8 cellular contexts compared by ENCODE assay signal in the genomic region with DNA sequence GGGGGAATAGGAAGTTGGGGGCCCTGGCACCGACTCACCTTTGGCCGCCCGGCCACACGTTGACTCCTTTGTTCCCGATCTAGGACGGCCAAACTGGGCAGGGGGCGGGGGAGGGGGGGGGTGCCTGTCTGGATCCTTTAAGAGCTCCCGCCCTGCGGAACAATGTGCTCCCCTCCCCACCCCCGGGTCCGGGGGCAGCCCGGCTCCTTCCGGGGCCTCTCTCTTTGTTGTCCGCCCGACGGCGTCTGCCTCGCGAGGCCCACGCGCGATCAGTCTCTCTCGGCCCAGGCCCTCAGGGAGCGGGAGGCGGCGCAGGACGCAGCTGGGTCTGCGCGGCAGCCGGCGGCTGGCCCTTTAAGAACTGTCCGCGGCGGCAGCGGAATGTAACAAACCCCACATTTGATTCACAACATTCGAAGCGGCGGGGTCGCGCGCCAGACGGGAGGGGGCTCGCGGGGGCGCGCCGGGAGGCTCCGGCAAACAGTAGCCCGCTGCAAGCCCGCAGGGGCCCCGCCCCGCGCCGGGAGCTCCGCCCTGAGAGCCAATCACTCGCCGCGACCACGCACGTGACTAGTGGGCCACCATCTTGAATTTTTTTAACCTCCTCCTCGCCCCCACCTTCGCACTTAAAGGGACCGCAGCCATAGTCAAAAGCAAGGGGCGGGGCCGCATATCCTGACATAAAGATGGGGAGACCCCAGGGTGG. TPM values are rescaled to one million over a fixed set of nuclear protein-coding genes. Genes with fewer than 3 reads are reported as not detected.
A peak's percentile ranks its signal among the peaks of the same experiment; 100 is the strongest.
DNase-seq lines count a peak whose midpoint lies in the region; ATAC-seq, FAIRE-seq and TF ChIP-seq lines count a peak whose summit lies in the region.

RNF44 (minus strand) TSS at position 501 of the 706 bp plus-strand sequence. CDS start 4,930 bp downstream, outside the sequence.

- intact Hi-C loops in psoas muscle (cut with DNase I), result loop anchor here in 1 of 2 donors (5.0 kb wide), 1 partner anchor 90 kb away; the partner anchor contains the start of gene FAF2

- H3K4me1 ChIP-seq in right atrium auricular region, result peaks cover 0 to 64% of the 10 kb centered on the region in 2 donors
- peaks cover 35% of the 10 kb centered on the region for H3K4me1 ChIP-seq in psoas muscle

- H3K4me3 ChIP-seq in right atrium auricular region, result peak within 1 kb of the TSS; percentile 79 to 98
- peak within 1 kb of the TSS; percentile 77 for H3K4me3 ChIP-seq in psoas muscle

- H3K9me3 ChIP-seq in right atrium auricular region, result no peaks in the 10 kb centered on the region
- no peaks in the 10 kb centered on the region for H3K9me3 ChIP-seq in psoas muscle

- peaks cover 2% of the 10 kb centered on the region for H3K36me3 ChIP-seq in right atrium auricular region
- no peaks in the 10 kb centered on the region for H3K36me3 ChIP-seq in psoas muscle (ENCODE audit: insufficient read depth in 1 of 2, low read depth in 1 of 2)

- peak within 1 kb of the TSS; percentile 100 for H3K27ac ChIP-seq in angular gyrus (ENCODE audit: low read depth, low read length)
- H3K27ac ChIP-seq in right atrium auricular region, result peak within 1 kb of the TSS; percentile 98 to 99
- peak within 1 kb of the TSS; percentile 96 for H3K27ac ChIP-seq in psoas muscle

- TF ChIP-seq CTCF in right atrium auricular region (IDR thresholded peaks at IDR 0.05) (no peak), psoas muscle (IDR thresholded peaks at IDR 0.05) (no peak)

- peak; percentile 81 for DNase-seq in NCI-H187 treated with DMSO at 0.1 percent for 48 hours (lab: John Stamatoyannopoulos, UW)
- DNase-seq in T-helper 2 cell, result peak; percentile 97 to 99 (median 99)
- peak; percentile 99 for DNase-seq in right atrium auricular region (ENCODE audit: low spot score)
- peak; percentile 99 for DNase-seq in psoas muscle
- peak; percentile 97 for DNase-seq in urothelium cell line (ENCODE audit: low spot score)

- 0 to 1% (median 0%) methylated on average over 51 to 65 of the region's 65 CpGs for WGBS in psoas muscle, 3 donors

- ATAC-seq in GM18502 (IDR thresholded peaks at IDR 0.05; ENCODE audit: poor library complexity, unreplicated experiment) (peak; percentile 59), HG02970 (IDR thresholded peaks at IDR 0.05; ENCODE audit: low FRiP score, unreplicated experiment) (peak; percentile 61), psoas muscle (peak; percentile 86 to 88 (median 88))

- FAIRE-seq in urothelium cell line (lab: Jason Lieb, UNC), result no peak

- H3K27me3 ChIP-seq in right atrium auricular region, result no peaks in the 10 kb centered on the region
- H3K27me3 ChIP-seq in psoas muscle (ENCODE audit: insufficient read depth in 3 of 3, low read length in 2 of 3), result no peaks in the 10 kb centered on the region

RNA-seq across cellular contexts. Expression of gene RNF44, which starts in this region (rescaled TPM):
- total RNA-seq in right atrium auricular region (10 to 100 TPM; 10.7 to 12.4 TPM), psoas muscle (10 to 100 TPM; 14.2 to 22.4 (median 16.5) TPM)
- polyA plus RNA-seq in psoas muscle, result 10 to 100 TPM in 1 of 3 donors, 1 to 10 TPM in 2; 5.6 to 10.1 (median 8.3) TPM

Comparison
In these comparisons a context has a peak if more than half of its experiments do, and no peak if none do; other contexts are left out.
1. Peak in every context shown above with its lines: DNase-seq, ATAC-seq, H3K4me3 ChIP-seq and H3K27ac ChIP-seq.